1 cellular context compared by ENCODE assay signal in the genomic region with DNA sequence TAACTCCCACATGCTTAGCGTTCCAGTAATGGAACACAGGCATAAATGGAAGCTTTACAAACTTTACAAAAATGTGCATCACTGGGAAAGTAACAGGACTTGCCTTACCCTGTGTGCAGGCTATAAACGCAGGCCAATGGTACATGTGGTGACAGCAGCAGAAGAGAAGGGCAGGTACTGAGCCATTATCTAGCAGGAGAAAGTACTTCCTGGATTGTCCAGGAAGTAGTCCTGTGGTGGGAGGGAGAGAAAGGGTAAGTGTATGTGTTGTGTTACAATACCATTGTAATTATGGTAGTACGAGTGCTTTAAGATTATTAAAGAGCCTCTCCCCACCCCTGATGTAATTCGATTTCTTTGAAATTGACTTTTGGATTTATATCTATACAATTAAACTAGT.
TF ChIP-seq lines count a peak whose summit lies in the region.

No MANE protein-coding gene starts in this region.

TF ChIP-seq in GM12878, 131 proteins besides CTCF, POLR2A, EP300 and RAD21 (continued from another document):
- TF ChIP-seq, protein P1, sequence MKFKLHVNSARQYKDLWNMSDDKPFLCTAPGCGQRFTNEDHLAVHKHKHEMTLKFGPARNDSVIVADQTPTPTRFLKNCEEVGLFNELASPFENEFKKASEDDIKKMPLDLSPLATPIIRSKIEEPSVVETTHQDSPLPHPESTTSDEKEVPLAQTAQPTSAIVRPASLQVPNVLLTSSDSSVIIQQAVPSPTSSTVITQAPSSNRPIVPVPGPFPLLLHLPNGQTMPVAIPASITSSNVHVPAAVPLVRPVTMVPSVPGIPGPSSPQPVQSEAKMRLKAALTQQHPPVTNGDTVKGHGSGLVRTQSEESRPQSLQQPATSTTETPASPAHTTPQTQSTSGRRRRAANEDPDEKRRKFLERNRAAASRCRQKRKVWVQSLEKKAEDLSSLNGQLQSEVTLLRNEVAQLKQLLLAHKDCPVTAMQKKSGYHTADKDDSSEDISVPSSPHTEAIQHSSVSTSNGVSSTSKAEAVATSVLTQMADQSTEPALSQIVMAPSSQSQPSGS (IDR thresholded peaks at IDR 0.05; ENCODE audit: low read length) = no peak
